In the genomic region with DNA sequence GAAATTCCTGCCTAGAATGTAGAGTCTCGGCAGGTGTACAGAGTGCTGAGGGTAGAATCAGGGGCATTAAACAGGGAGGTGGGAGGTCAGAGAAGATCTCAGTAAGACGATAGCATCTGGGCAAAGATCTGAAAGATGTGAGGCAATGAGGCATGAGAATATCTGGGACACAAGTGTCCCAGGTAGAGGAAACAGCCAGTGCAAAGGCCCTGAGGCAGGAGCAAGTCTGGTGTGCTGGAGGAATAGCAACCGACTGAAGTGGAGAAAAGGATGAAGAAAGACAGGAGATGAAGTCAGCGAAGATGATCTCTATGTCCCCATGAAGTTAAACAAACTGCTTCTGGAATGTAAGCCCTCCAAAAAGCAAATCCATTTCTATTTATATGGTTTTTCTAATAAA, we compare ENCODE assay signal across 23 cellular contexts.
A peak's percentile ranks its signal among the peaks of the same experiment; 100 is the strongest.
DNase-seq lines count a peak whose midpoint lies in the region; ATAC-seq, FAIRE-seq and TF ChIP-seq lines count a peak whose summit lies in the region.
"Had no signal": no experiment of that assay in that cellular context is flagged by ENCODE, and none has a peak within 500 bp of the region (broad histone marks: within the 10 kb centered on the region; RNA-seq: fewer than 3 reads in every experiment).

No MANE protein-coding gene starts in this region.

- no peak for TF ChIP-seq RAD21 in IMR-90 (IDR thresholded peaks at IDR 0.05; ENCODE audit: low read length)
- no peak for TF ChIP-seq RAD21 in K562 (CRISPR knock-in tag; conservative IDR thresholded peaks at IDR 0.05 in 1 of 2, IDR thresholded peaks at IDR 0.05 in 1 of 2)

- H3K4me1 ChIP-seq in IMR-90 (ENCODE audit: control insufficient read depth, insufficient read depth, low read length) (peaks cover 10% of the 10 kb centered on the region), K562 (replicated peaks in 1 of 2; ENCODE audit: control insufficient read depth in 2 of 2, insufficient read depth in 2 of 2, low read length in 2 of 2) (peaks cover 0 to 2% of the 10 kb centered on the region in 2 experiments; a peak in 1 of 5 replicates)

- no CpG with 5 or more reads among the region's 4 CpGs for WGBS in IMR-90 (ENCODE audit: extremely low coverage in 2 of 2, insufficient read length in 1 of 2), 2 experiments
- WGBS in K562 (ENCODE audit: insufficient coverage, low coverage, missing lambda C conversion rate), result 96% methylated on average over 4 of the region's 4 CpGs

- no peak overlapping the region for H4K5ac ChIP-seq in IMR-90 (ENCODE audit: low read depth, low read length)

- H3K4ac ChIP-seq in IMR-90 (ENCODE audit: low read depth, low read length), result no peak overlapping the region

- intact Hi-C loops in IMR-90 (cut with micrococcal nuclease) (no loop called here), K562 (cut with micrococcal nuclease) (no loop called here)

- no peaks in the 10 kb centered on the region for H3K36me3 Mint-ChIP-seq in activated T-cell treated with anti-CD3 and anti-CD28 coated beads, Interleukin-2, amount 50 U/mL, for 24 hours (ENCODE audit: low read depth)
- peaks cover 9% of the 10 kb centered on the region for H3K36me3 Mint-ChIP-seq in neural crest cell (ENCODE audit: low read depth)

- dilution Hi-C loops in IMR-90 (cut with HindIII; ENCODE audit: low sequenced_read_pairs, unreplicated experiment), result no loop called here

- H3K4me2 ChIP-seq in IMR-90 (ENCODE audit: low read depth, low read length), result no peak overlapping the region
- no peak overlapping the region for H3K4me2 ChIP-seq in K562 (ENCODE audit: insufficient read depth, low read length)

- H3K4me3 Mint-ChIP-seq in activated T-cell treated with anti-CD3 and anti-CD28 coated beads, Interleukin-2, amount 50 U/mL, for 24 hours, result peak overlapping the region; percentile 60
- H3K4me3 Mint-ChIP-seq in neural crest cell, result no peak overlapping the region
- H3K4me3 Mint-ChIP-seq: activated T-helper 1 cell treated with anti-CD3 and anti-CD28 coated beads, Interleukin-12 subunit alpha, Interleukin-12 subunit beta, Interleukin-2, Interleukin-4 antibody, amounts not matched to agents 30 ng/mL and 10 ng/mL and 1 ng/mL, durations not matched to agents 14 hours and 24 hours and 36 hours; WTC11 had no signal

- H3K4me3 ChIP-seq in IMR-90 (ENCODE audit: insufficient read depth, low read depth, low read length) (no peak overlapping the region), K562 (no peak overlapping the region)
- H3K4me3 ChIP-seq: Peyer's patch, smooth muscle cell had no signal

- TF ChIP-seq EP300 in K562 (IDR thresholded peaks at IDR 0.05; ENCODE audit: low read length), result no peak

- no peak overlapping the region for H2BK120ac ChIP-seq in IMR-90 (ENCODE audit: low read depth, low read length)

- H3K27ac Mint-ChIP-seq in activated T-cell treated with anti-CD3 and anti-CD28 coated beads, Interleukin-2, amount 50 U/mL, for 24 hours, result peak overlapping the region; percentile 1
- peak overlapping the region; percentile 89 for H3K27ac Mint-ChIP-seq in neural crest cell (ENCODE audit: unreplicated experiment)
- H3K27ac Mint-ChIP-seq: activated CD4-positive, alpha-beta memory T cell treated with anti-CD3 and anti-CD28 coated beads, Interleukin-2, amount 10 ng/mL, durations not matched to agents 7 days and 5 days; activated T-helper 1 cell treated with anti-CD3 and anti-CD28 coated beads, Interleukin-12 subunit alpha, Interleukin-12 subunit beta, Interleukin-2, Interleukin-4 antibody, amounts not matched to agents 30 ng/mL and 10 ng/mL and 1 ng/mL, durations not matched to agents 14 hours and 24 hours and 36 hours; WTC11 had no signal

- TF ChIP-seq POLR2A in IMR-90 (IDR thresholded peaks at IDR 0.05; ENCODE audit: low read depth, low read length), result no peak
- no peak for TF ChIP-seq POLR2A in K562 (conservative IDR thresholded peaks at IDR 0.05)

- no peak for DNase-seq in activated T-cell treated with anti-CD3 and anti-CD28 coated beads, Interleukin-2, amount 50 U/mL, for 24 hours
- DNase-seq in activated T-cell treated with anti-CD3 and anti-CD28 coated beads, Interleukin-2, amount 50 U/mL, for 1 hour, result no peak
- DNase-seq in IMR-90, result no peak
- no peak for DNase-seq in K562 (ENCODE audit: extremely low read depth in 1 of 4, low spot score in 3 of 4)
- no peak for DNase-seq in neural crest cell (ENCODE audit: low read depth, low spot score)
- DNase-seq in NK-92 treated with Interleukin-12 subunit alpha and Interleukin-12 subunit beta, amount 100 ng/mL, for 24 hours (lab: John Stamatoyannopoulos, UW), result no peak
- DNase-seq: activated CD4-positive, alpha-beta memory T cell treated with anti-CD3 and anti-CD28 coated beads, Interleukin-2, amount 10 ng/mL, durations not matched to agents 7 days and 5 days; brain microvascular endothelial cell; glutamatergic neuron; KG1; midbrain; NCI-H187 treated with DMSO at 0.1 percent for 48 hours; NCI-H345; Peyer's patch; stimulated activated CD4-positive, alpha-beta T cell treated with anti-CD3 and anti-CD28 coated beads, Interleukin-4, amount 100 ng/mL, for 1 hour had no signal

- peak overlapping the region; percentile 20; the same call in 1 of the 2 replicates for H2BK20ac ChIP-seq in IMR-90 (ENCODE audit: low read depth, low read length)

- H2AK5ac ChIP-seq in IMR-90 (ENCODE audit: low read depth, low read length), result no peak overlapping the region

- FAIRE-seq in K562 (lab: Jason Lieb, UNC), result no peak

- H3K9me3 Mint-ChIP-seq in activated T-cell treated with anti-CD3 and anti-CD28 coated beads, Interleukin-2, amount 50 U/mL, for 24 hours, result no peaks in the 10 kb centered on the region
- H3K9me3 Mint-ChIP-seq in neural crest cell, result no peaks in the 10 kb centered on the region
- H3K9me3 Mint-ChIP-seq: activated CD4-positive, alpha-beta memory T cell treated with anti-CD3 and anti-CD28 coated beads, Interleukin-2, amount 10 ng/mL, durations not matched to agents 7 days and 5 days; activated T-helper 1 cell treated with anti-CD3 and anti-CD28 coated beads, Interleukin-12 subunit alpha, Interleukin-12 subunit beta, Interleukin-2, Interleukin-4 antibody, amounts not matched to agents 30 ng/mL and 10 ng/mL and 1 ng/mL, durations not matched to agents 14 hours and 24 hours and 36 hours; T-helper 2 cell treated with Interferon-gamma antibody and Interleukin-4, amounts not matched to agents 5 μg/mL and 100 μg/mL, for 36 hours; WTC11 had no signal

- H3K27me3 ChIP-seq in IMR-90 (ENCODE audit: control insufficient read depth, insufficient read depth, low read length), result no peaks in the 10 kb centered on the region
- no peaks in the 10 kb centered on the region for H3K27me3 ChIP-seq in K562 (ENCODE audit: control insufficient read depth in 2 of 2, insufficient read depth in 2 of 2, low read length in 2 of 2)
- H3K27me3 ChIP-seq: brain microvascular endothelial cell, neutrophil, Peyer's patch, SJSA1 had no signal

- ATAC-seq in IMR-90 (ENCODE audit: low read depth) (no peak), K562 (no peak), HG02870 (IDR thresholded peaks at IDR 0.05; ENCODE audit: unreplicated experiment) (no peak), HG03135 (IDR thresholded peaks at IDR 0.05; ENCODE audit: unreplicated experiment) (no peak)
- ATAC-seq: WTC11 had no signal

- H3K9ac ChIP-seq in IMR-90 (ENCODE audit: low read depth, low read length), result no peak overlapping the region
- H3K9ac ChIP-seq in K562 (ENCODE audit: insufficient read depth in 1 of 2, low read depth in 2 of 2, low read length in 2 of 2), result no peak overlapping the region

- H2AFZ ChIP-seq in IMR-90 (replicated peaks; ENCODE audit: low read length, poor library complexity) (no peak overlapping the region), K562 (ENCODE audit: low read depth, low read length) (no peak overlapping the region)

- no peaks in the 10 kb centered on the region for H3K36me3 ChIP-seq in IMR-90 (ENCODE audit: control insufficient read depth, insufficient read depth, low read length)
- H3K36me3 ChIP-seq in K562 (ENCODE audit: control insufficient read depth, insufficient read depth, low read length), result peaks cover 48% of the 10 kb centered on the region; the same call in 2 of the 3 replicates
- H3K36me3 ChIP-seq: brain microvascular endothelial cell, neutrophil, SJSA1 had no signal

- H3K79me2 ChIP-seq in K562 (ENCODE audit: control insufficient read depth, insufficient read depth, low read length), result peaks cover 48% of the 10 kb centered on the region

- no peak for TF ChIP-seq CTCF in IMR-90 (conservative IDR thresholded peaks at IDR 0.05; ENCODE audit: low read depth, low read length)
- TF ChIP-seq CTCF in K562 (IDR thresholded peaks at IDR 0.05 in 2 of 3, conservative IDR thresholded peaks at IDR 0.05 in 1 of 3; ENCODE audit: insufficient read depth in 2 of 3, low read depth in 1 of 3, low read length in 3 of 3), result no peak
- TF ChIP-seq CTCF in neural crest cell (conservative IDR thresholded peaks at IDR 0.05), result no peak

- no peak overlapping the region for H3K18ac ChIP-seq in IMR-90 (ENCODE audit: low read depth, low read length)

- BruUV-seq in IMR-90 (replicated peaks; lab: Mats Ljungman, UMichigan), result no TSS peak
- no TSS peak for BruUV-seq in K562 (replicated peaks; lab: Mats Ljungman, UMichigan)

- H2BK15ac ChIP-seq in IMR-90 (ENCODE audit: low read depth, low read length), result no peak overlapping the region

- H3K9me3 ChIP-seq in IMR-90 (ENCODE audit: control insufficient read depth, insufficient read depth, low read length) (no peaks in the 10 kb centered on the region), K562 (replicated peaks; ENCODE audit: control insufficient read depth, insufficient read depth, low read depth, low read length) (no peaks in the 10 kb centered on the region)
- H3K9me3 ChIP-seq: neutrophil, Peyer's patch, SJSA1 had no signal

- H3K4me1 Mint-ChIP-seq in activated T-cell treated with anti-CD3 and anti-CD28 coated beads, Interleukin-2, amount 50 U/mL, for 24 hours (ENCODE audit: low read depth), result peaks cover 22% of the 10 kb centered on the region
- peaks cover 24% of the 10 kb centered on the region for H3K4me1 Mint-ChIP-seq in neural crest cell

- CTCF ChIA-PET in IMR-90 (lab: Yijun Ruan, JAX), result no interaction called here
- CTCF ChIA-PET in K562 (lab: Yijun Ruan, JAX; ENCODE audit: low intra/inter-chr PET ratio), result no interaction called here

- no peaks in the 10 kb centered on the region for H3K27me3 Mint-ChIP-seq in activated T-cell treated with anti-CD3 and anti-CD28 coated beads, Interleukin-2, amount 50 U/mL, for 24 hours
- no peaks in the 10 kb centered on the region for H3K27me3 Mint-ChIP-seq in neural crest cell (ENCODE audit: low read depth)
- H3K27me3 Mint-ChIP-seq: activated CD4-positive, alpha-beta memory T cell treated with anti-CD3 and anti-CD28 coated beads, Interleukin-2, amount 10 ng/mL, durations not matched to agents 7 days and 5 days had no signal

- no peak overlapping the region for H3K56ac ChIP-seq in IMR-90 (ENCODE audit: extremely low read depth, insufficient read depth, low read length)

- H3K79me1 ChIP-seq in IMR-90 (ENCODE audit: low read depth in 1 of 2, low read length in 2 of 2), result peaks cover 7 to 13% of the 10 kb centered on the region in 2 experiments; a peak in 3 of 4 replicates

- POLR2A ChIA-PET in IMR-90 (lab: Charles Lee; ENCODE audit: unreplicated experiment), result no interaction called here
- POLR2A ChIA-PET in K562 (lab: Yijun Ruan, JAX), result no interaction called here

- no peak overlapping the region for H3K27ac ChIP-seq in IMR-90 (ENCODE audit: insufficient read depth, low read length)
- no peak overlapping the region for H3K27ac ChIP-seq in K562 (ENCODE audit: extremely low read depth, low read depth, low read length)
- H3K27ac ChIP-seq: brain microvascular endothelial cell, neutrophil had no signal

- H4K8ac ChIP-seq in IMR-90 (ENCODE audit: low read depth in 2 of 2, low read length in 2 of 2), result no peak overlapping the region

- no peak overlapping the region for H4K91ac ChIP-seq in IMR-90 (ENCODE audit: insufficient read depth, low read depth, low read length)

- in situ Hi-C loops in IMR-90 (cut with MboI; ENCODE audit: low sequenced_read_pairs) (no loop called here), K562 (cut with MboI) (no loop called here)

- H4K20me1 ChIP-seq in IMR-90 (ENCODE audit: insufficient read depth, low read length) (no peaks in the 10 kb centered on the region), K562 (replicated peaks; ENCODE audit: control insufficient read depth, insufficient read depth, low read length) (no peaks in the 10 kb centered on the region)

- H3K14ac ChIP-seq in IMR-90 (replicated peaks; ENCODE audit: low read depth, low read length), result 0 out of 2 replicates have a peak overlapping the region, but pooled peaks have one; percentile 41

- no peak overlapping the region for H2AK9ac ChIP-seq in IMR-90 (replicated peaks; ENCODE audit: low read depth, low read length, poor library complexity)

- H3K9me1 ChIP-seq in IMR-90 (ENCODE audit: insufficient read depth, low read length) (peaks cover 3% of the 10 kb centered on the region; the same call in 1 of the 2 replicates), K562 (ENCODE audit: control insufficient read depth, insufficient read depth, low read length) (no peaks in the 10 kb centered on the region)

- H2BK5ac ChIP-seq in IMR-90 (ENCODE audit: low read depth, low read length, poor library complexity, severe bottlenecking), result no peak overlapping the region

- no peak overlapping the region; the same call in 1 of the 2 replicates for H3K23ac ChIP-seq in IMR-90 (ENCODE audit: low read depth, low read length)
